Comparison of ENCODE assay signal across 8 cellular contexts in the genomic region with DNA sequence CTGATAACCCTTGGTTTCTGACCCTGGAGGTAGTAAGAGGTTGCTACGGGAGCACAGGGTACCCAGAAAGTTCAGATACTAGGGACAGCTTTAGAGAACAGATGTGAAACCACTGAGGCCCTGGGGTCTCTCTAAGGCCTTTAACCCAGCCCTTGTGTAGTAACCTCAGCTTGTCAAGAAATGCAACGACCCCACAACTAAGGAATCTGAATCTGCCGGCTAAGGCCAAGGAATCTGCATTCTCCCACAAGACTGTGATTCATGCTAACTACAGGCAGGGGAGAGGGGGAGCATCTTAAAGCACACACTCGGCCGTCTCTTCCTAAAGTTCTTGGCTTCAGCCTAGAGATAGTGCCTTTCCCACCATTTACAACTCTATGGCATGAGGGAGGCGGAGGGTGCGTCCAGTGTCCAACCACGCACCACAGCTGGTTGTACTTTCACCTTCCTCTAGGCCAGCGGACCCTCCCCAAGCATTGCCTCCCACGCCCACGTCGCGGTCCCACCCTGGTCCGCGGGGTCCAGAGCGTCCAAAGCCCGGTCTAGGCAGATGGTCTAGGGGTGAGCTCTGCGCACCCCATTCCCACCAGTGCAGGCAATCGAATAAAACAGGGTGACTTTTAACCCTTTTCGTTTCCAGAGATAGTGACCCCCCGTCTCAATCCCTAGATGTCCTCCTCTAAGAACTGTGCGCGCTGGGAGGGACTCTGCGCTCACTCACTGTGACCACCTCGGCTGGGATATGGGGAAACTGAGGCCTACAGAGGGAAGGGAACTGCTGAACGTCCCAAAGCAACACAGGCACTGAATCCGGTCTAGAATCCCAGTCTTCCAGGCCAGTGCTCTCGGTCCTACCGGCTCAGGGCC. TPM values are rescaled to one million over a fixed set of nuclear protein-coding genes. Genes with fewer than 3 reads are reported as not detected.
DNase-seq lines count a peak whose midpoint lies in the region; ATAC-seq and TF ChIP-seq lines count a peak whose summit lies in the region.

No MANE protein-coding gene starts in this region.

- H3K27me3 Mint-ChIP-seq in activated CD8-positive, alpha-beta T cell treated with anti-CD3 and anti-CD28 coated beads, Interleukin-2, amount 10 ng/mL, durations not matched to agents 7 days and 5 days (ENCODE audit: low read depth): peaks cover 47% of the 10 kb centered on the region

- peak overlapping the region; percentile 66; the same call in 1 of the 2 replicates for H3K4me3 ChIP-seq in GM08714 (ENCODE audit: low read length)
- H3K4me3 ChIP-seq in right atrium auricular region: peak overlapping the region; percentile 91 to 92

- peaks cover 11% of the 10 kb centered on the region for H3K4me1 Mint-ChIP-seq in activated CD8-positive, alpha-beta T cell treated with anti-CD3 and anti-CD28 coated beads, Interleukin-2, amount 10 ng/mL, durations not matched to agents 7 days and 5 days (ENCODE audit: low read depth)

- H3K36me3 Mint-ChIP-seq in activated CD8-positive, alpha-beta T cell treated with anti-CD3 and anti-CD28 coated beads, Interleukin-2, amount 10 ng/mL, durations not matched to agents 7 days and 5 days (ENCODE audit: low read depth): no peaks in the 10 kb centered on the region

- H3K27ac Mint-ChIP-seq in activated CD8-positive, alpha-beta T cell treated with anti-CD3 and anti-CD28 coated beads, Interleukin-2, amount 10 ng/mL, durations not matched to agents 7 days and 5 days: no peak overlapping the region

- H3K27me3 ChIP-seq in right atrium auricular region: no peaks in the 10 kb centered on the region

- no peak for TF ChIP-seq CTCF in right atrium auricular region (IDR thresholded peaks at IDR 0.05)

- H3K9me3 Mint-ChIP-seq in activated CD8-positive, alpha-beta T cell treated with anti-CD3 and anti-CD28 coated beads, Interleukin-2, amount 10 ng/mL, durations not matched to agents 7 days and 5 days (ENCODE audit: insufficient read depth): no peaks in the 10 kb centered on the region

- DNase-seq in activated CD8-positive, alpha-beta T cell treated with anti-CD3 and anti-CD28 coated beads, Interleukin-2, amount 10 ng/mL, durations not matched to agents 7 days and 5 days: peak; percentile 18
- DNase-seq in right atrium auricular region (ENCODE audit: low spot score): no peak
- DNase-seq in sciatic nerve (ENCODE audit: low spot score): no peak
- DNase-seq in AG20443 (ENCODE audit: low spot score): no peak
- DNase-seq in stimulated activated CD4-positive, alpha-beta T cell treated with anti-CD3 and anti-CD28 coated beads, Interleukin-4, amount 100 ng/mL, for 4 hours: no peak

- peak overlapping the region; percentile 64 for H3K4me3 Mint-ChIP-seq in activated CD8-positive, alpha-beta T cell treated with anti-CD3 and anti-CD28 coated beads, Interleukin-2, amount 10 ng/mL, durations not matched to agents 7 days and 5 days

- ATAC-seq in activated CD8-positive, alpha-beta T cell treated with anti-CD3 and anti-CD28 coated beads, Interleukin-2, amount 10 ng/mL, durations not matched to agents 7 days and 5 days: no peak
- ATAC-seq in sciatic nerve (peak; percentile 12), HG03442 (IDR thresholded peaks at IDR 0.05; ENCODE audit: unreplicated experiment) (no peak), HG02571 (IDR thresholded peaks at IDR 0.05; ENCODE audit: unreplicated experiment) (no peak)

- H3K4me1 ChIP-seq in right atrium auricular region: peaks cover 0 to 60% of the 10 kb centered on the region in 2 donors

- POLR2A ChIA-PET in activated CD8-positive, alpha-beta T cell treated with anti-CD3 and anti-CD28 coated beads, Interleukin-2, amount 10 ng/mL, durations not matched to agents 7 days and 5 days (lab: Charles Lee): interaction anchor here (0.6 to 0.7 kb wide), 2 partner anchors 52 to 1066 kb away, joined by 3 read pairs; a partner anchor contains a TSS

- CTCF ChIA-PET in activated CD8-positive, alpha-beta T cell treated with anti-CD3 and anti-CD28 coated beads, Interleukin-2, amount 10 ng/mL, durations not matched to agents 7 days and 5 days (lab: Charles Lee): interaction anchor here (0.7 to 3.4 kb wide), 3 partner anchors 50 to 53 kb away, joined by 3 to 14 read pairs (median 4); no protein-coding TSS in a partner anchor

- no peaks in the 10 kb centered on the region for H3K36me3 ChIP-seq in right atrium auricular region

- H3K27ac ChIP-seq in right atrium auricular region: peak overlapping the region; percentile 91 to 98

- intact Hi-C loops in sciatic nerve (cut with DNase I): no loop called here

- H3K9me3 ChIP-seq in right atrium auricular region: no peaks in the 10 kb centered on the region

RNA-seq across cellular contexts. Expression of a gene that starts 0.7 kb away (rescaled TPM):
- total RNA-seq in activated CD8-positive, alpha-beta T cell treated with anti-CD3 and anti-CD28 coated beads, Interleukin-2, amount 10 ng/mL, durations not matched to agents 7 days and 5 days: 1 to 10 TPM; 3.1 to 3.4 TPM
- 10 to 100 TPM; 14.3 to 26.1 TPM for total RNA-seq in right atrium auricular region
- 19.3 TPM for total RNA-seq in sciatic nerve

RNA-seq across cellular contexts. Expression of a gene that starts 52.1 kb away (rescaled TPM):
- 10 to 100 TPM; 11.5 to 13.7 TPM for total RNA-seq in activated CD8-positive, alpha-beta T cell treated with anti-CD3 and anti-CD28 coated beads, Interleukin-2, amount 10 ng/mL, durations not matched to agents 7 days and 5 days
- 10 to 100 TPM; 19.6 to 23.6 TPM for total RNA-seq in right atrium auricular region
- 35.7 TPM for total RNA-seq in sciatic nerve
